ENCODE assay signal across 18 cellular contexts in genomic region chrX:44785652-44786051, GRCh38. TPM values are rescaled to one million over a fixed set of nuclear protein-coding genes. Genes with fewer than 3 reads are reported as not detected.
DNase-seq lines count a peak whose midpoint lies in the region; ATAC-seq, FAIRE-seq and TF ChIP-seq lines count a peak whose summit lies in the region.
"Had no signal": no experiment of that assay in that cellular context is flagged by ENCODE, and none has a peak within 500 bp of the region (broad histone marks: within the 10 kb centered on the region; RNA-seq: fewer than 3 reads in every experiment).

No MANE protein-coding gene starts in this region.

- peak overlapping the region; percentile 53 for H3K27ac Mint-ChIP-seq in astrocyte (ENCODE audit: unreplicated experiment)
- H3K27ac Mint-ChIP-seq: naive B cell, WTC11 had no signal

- intact Hi-C loops in right lobe of liver (cut with DNase I): no loop called here

- H3K36me3 ChIP-seq in astrocyte (ENCODE audit: insufficient read depth, low read length) (no peaks in the 10 kb centered on the region), right lobe of liver (no peaks in the 10 kb centered on the region)
- H3K36me3 ChIP-seq: BLaER1, prostate gland had no signal

- H3K4me1 Mint-ChIP-seq in astrocyte (ENCODE audit: low read depth, unreplicated experiment): no peaks in the 10 kb centered on the region
- H3K4me1 Mint-ChIP-seq: naive B cell, WTC11 had no signal

- no peak overlapping the region for H3K4me2 ChIP-seq in astrocyte (ENCODE audit: low read length)
- H3K4me2 ChIP-seq: BLaER1 had no signal

- no peak for TF ChIP-seq POLR2A in right lobe of liver (IDR thresholded peaks at IDR 0.05)

- TF ChIP-seq CTCF in AG09319 (IDR thresholded peaks at IDR 0.05; ENCODE audit: low read depth, low read length) (no peak), astrocyte (IDR thresholded peaks at IDR 0.05; ENCODE audit: insufficient read depth, low read depth, low read length) (no peak), foreskin fibroblast (IDR thresholded peaks at IDR 0.05; ENCODE audit: low read depth, low read length) (no peak), right lobe of liver (IDR thresholded peaks at IDR 0.05) (no peak)

- H2AFZ ChIP-seq in astrocyte (ENCODE audit: low read depth, low read length): no peak overlapping the region

- DNase-seq in AG09319 (ENCODE audit: extremely low read depth, low read depth) (peak; percentile 8), HTR-8/SVneo (ENCODE audit: insufficient read length, low spot score) (peak; percentile 4), astrocyte (ENCODE audit: low read depth) (peak; percentile 86), foreskin fibroblast (peak; percentile 34 to 80), DMS 273 treated with DMSO at 0.1 percent for 48 hours (lab: John Stamatoyannopoulos, UW) (no peak), right lobe of liver (no peak)
- DNase-seq in activated effector memory CD4-positive, alpha-beta T cell treated with Interleukin-2 at 50 U/mL for 16 hours: no peak
- no peak for DNase-seq in activated CD4-positive, alpha-beta T cell treated with anti-CD3 and anti-CD28 coated beads for 48 hours
- DNase-seq: activated naive CD4-positive, alpha-beta T cell treated with anti-CD3 and anti-CD28 coated beads, Interleukin-2, amount 50 U/mL, for 16 hours; left ventricle myocardium superior; naive B cell; NCI-H1105 treated with DMSO at 0.1 percent for 48 hours; NCI-H345 had no signal

- no peak for ATAC-seq in right lobe of liver
- ATAC-seq: HepG2, left ventricle myocardium superior, WTC11 had no signal

- no peaks in the 10 kb centered on the region for H3K9me3 Mint-ChIP-seq in astrocyte (ENCODE audit: unreplicated experiment)
- H3K9me3 Mint-ChIP-seq: naive B cell, WTC11 had no signal

- FAIRE-seq in HTR-8/SVneo (lab: Jason Lieb, UNC) (no peak), astrocyte (lab: Jason Lieb, UNC) (peak; percentile 97)
- FAIRE-seq: HepG2 had no signal

- no peak overlapping the region for H3K27ac ChIP-seq in astrocyte (ENCODE audit: low read depth, low read length)
- H3K27ac ChIP-seq in right lobe of liver: no peak overlapping the region
- H3K27ac ChIP-seq: BLaER1, prostate gland had no signal

- no peaks in the 10 kb centered on the region for H4K20me1 ChIP-seq in astrocyte (ENCODE audit: insufficient read depth, low read length)
- H4K20me1 ChIP-seq: BLaER1 had no signal

- no peak overlapping the region for H3K9ac ChIP-seq in astrocyte (ENCODE audit: low read length)
- H3K9ac ChIP-seq: BLaER1 had no signal

- H3K79me2 ChIP-seq in astrocyte (ENCODE audit: insufficient read depth, low read length): no peaks in the 10 kb centered on the region

- H3K4me3 ChIP-seq in astrocyte (ENCODE audit: insufficient read depth, low read depth, low read length) (no peak overlapping the region), foreskin fibroblast (ENCODE audit: low read depth in 1 of 2, low read length in 2 of 2) (no peak overlapping the region), right lobe of liver (no peak overlapping the region)
- H3K4me3 ChIP-seq: BLaER1, prostate gland had no signal

- no peaks in the 10 kb centered on the region for H3K9me3 ChIP-seq in astrocyte (ENCODE audit: insufficient read depth, low read depth, low read length)
- H3K9me3 ChIP-seq in right lobe of liver: no peaks in the 10 kb centered on the region
- H3K9me3 ChIP-seq: BLaER1, prostate gland had no signal

- H3K27me3 ChIP-seq in astrocyte (ENCODE audit: insufficient read depth, low read length) (no peaks in the 10 kb centered on the region), right lobe of liver (no peaks in the 10 kb centered on the region)
- H3K27me3 ChIP-seq: BLaER1 had no signal

- H3K4me1 ChIP-seq in astrocyte (ENCODE audit: insufficient read depth, low read length) (no peaks in the 10 kb centered on the region), right lobe of liver (no peaks in the 10 kb centered on the region)
- H3K4me1 ChIP-seq: BLaER1, prostate gland had no signal

- no peaks in the 10 kb centered on the region for H3K36me3 Mint-ChIP-seq in astrocyte (ENCODE audit: low read depth, unreplicated experiment)
- H3K36me3 Mint-ChIP-seq: naive B cell, WTC11 had no signal

- WGBS in right lobe of liver (ENCODE audit: insufficient coverage, low coverage, low lambda C conversion rate, missing lambda C conversion rate): 56% methylated on average over 5 of the region's 5 CpGs

- no peaks in the 10 kb centered on the region for H3K27me3 Mint-ChIP-seq in astrocyte (ENCODE audit: low read depth, unreplicated experiment)

- H3K4me3 Mint-ChIP-seq in astrocyte (ENCODE audit: unreplicated experiment): no peak overlapping the region
- H3K4me3 Mint-ChIP-seq: naive B cell, WTC11 had no signal

RNA-seq across cellular contexts. Expression of gene DUSP21, which starts 58.2 kb away (rescaled TPM):
- total RNA-seq in astrocyte: not detected in 2 replicates
- not detected for total RNA-seq in right lobe of liver
- total RNA-seq: chondrocyte, HepG2, left ventricle myocardium superior, WTC11 had no signal

Comparison
In these comparisons a context has a peak if more than half of its experiments do, and no peak if none do; other contexts are left out.
1. DNase-seq: peak in AG09319 (single experiment), HTR-8/SVneo (single experiment), astrocyte (single experiment) and foreskin fibroblast (2 of 2); none in activated effector memory CD4-positive, alpha-beta T cell treated with Interleukin-2 at 50 U/mL for 16 hours (single experiment), activated CD4-positive, alpha-beta T cell treated with anti-CD3 and anti-CD28 coated beads for 48 hours (single experiment), DMS 273 treated with DMSO at 0.1 percent for 48 hours (single experiment) and right lobe of liver (0 of 3).